Comparison of ENCODE assay signal across 11 cellular contexts in genomic region chr9:15293727-15294405, GRCh38. TPM values are rescaled to one million over a fixed set of nuclear protein-coding genes. Genes with fewer than 3 reads are reported as not detected.
DNase-seq lines count a peak whose midpoint lies in the region; ATAC-seq and TF ChIP-seq lines count a peak whose summit lies in the region.
"Had no signal": no experiment of that assay in that cellular context is flagged by ENCODE, and none has a peak within 500 bp of the region (broad histone marks: within the 10 kb centered on the region; RNA-seq: fewer than 3 reads in every experiment).

No MANE protein-coding gene starts in this region.

- peak; percentile 17 for DNase-seq in AG08395 (ENCODE audit: low spot score)
- no peak for DNase-seq in IMR-90
- no peak for DNase-seq in colonic mucosa
- DNase-seq in naive thymus-derived CD4-positive, alpha-beta T cell = peak in 7 of 9 donors; percentile 51 to 70 (median 60)
- no peak for DNase-seq in NCI-H2081 (lab: John Stamatoyannopoulos, UW)
- no peak for DNase-seq in H4 (ENCODE audit: low spot score)
- DNase-seq: DND-41, small intestine had no signal

- H3K36me3 ChIP-seq in IMR-90 (ENCODE audit: control insufficient read depth, insufficient read depth, low read length) (peaks cover 3% of the 10 kb centered on the region; the same call in 1 of the 2 replicates), colonic mucosa (no peaks in the 10 kb centered on the region)
- H3K36me3 ChIP-seq in naive thymus-derived CD4-positive, alpha-beta T cell (ENCODE audit: control insufficient read depth in 2 of 3, insufficient read depth in 3 of 3, low read length in 3 of 3) = no peaks in the 10 kb centered on the region

- BruUV-seq in IMR-90 (replicated peaks; lab: Mats Ljungman, UMichigan) = no TSS peak

- H3K27ac Mint-ChIP-seq in naive thymus-derived CD4-positive, alpha-beta T cell = peak overlapping the region; percentile 96 to 99 (median 98)

- H3K4me1 ChIP-seq in IMR-90 (ENCODE audit: control insufficient read depth, insufficient read depth, low read length) (peaks cover 25% of the 10 kb centered on the region), colonic mucosa (peaks cover 17% of the 10 kb centered on the region)
- peaks cover 54 to 72% of the 10 kb centered on the region in 2 donors for H3K4me1 ChIP-seq in naive thymus-derived CD4-positive, alpha-beta T cell (ENCODE audit: control insufficient read depth in 2 of 2, insufficient read depth in 2 of 2, low read length in 2 of 2)

- H4K91ac ChIP-seq in IMR-90 (ENCODE audit: insufficient read depth, low read depth, low read length) = 0 out of 2 replicates have a peak overlapping the region, but pooled peaks have one; percentile 1

- no peak overlapping the region for H3K56ac ChIP-seq in IMR-90 (ENCODE audit: extremely low read depth, insufficient read depth, low read length)

- no peak overlapping the region; the same call in 1 of the 2 replicates for H3K14ac ChIP-seq in IMR-90 (replicated peaks; ENCODE audit: low read depth, low read length)

- H2BK120ac ChIP-seq in IMR-90 (ENCODE audit: low read depth, low read length) = no peak overlapping the region

- no peak for ATAC-seq in IMR-90 (ENCODE audit: low read depth)
- peak; percentile 69 for ATAC-seq in naive thymus-derived CD4-positive, alpha-beta T cell
- no peak for ATAC-seq in HG02870 (IDR thresholded peaks at IDR 0.05; ENCODE audit: unreplicated experiment)
- no peak for ATAC-seq in GM21367 (IDR thresholded peaks at IDR 0.05; ENCODE audit: unreplicated experiment)

- 0 out of 2 replicates have a peak overlapping the region, but pooled peaks have one; percentile 57 for H4K5ac ChIP-seq in IMR-90 (ENCODE audit: low read depth, low read length)

- TF ChIP-seq POLR2A in IMR-90 (IDR thresholded peaks at IDR 0.05; ENCODE audit: low read depth, low read length) = no peak

- H3K9me1 ChIP-seq in IMR-90 (ENCODE audit: insufficient read depth, low read length) = peaks cover 17% of the 10 kb centered on the region

- no peak overlapping the region for H2BK20ac ChIP-seq in IMR-90 (ENCODE audit: low read depth, low read length)

- H3K27me3 ChIP-seq in IMR-90 (ENCODE audit: control insufficient read depth, insufficient read depth, low read length) = no peaks in the 10 kb centered on the region
- H3K27me3 ChIP-seq in colonic mucosa = no peaks in the 10 kb centered on the region
- no peaks in the 10 kb centered on the region for H3K27me3 ChIP-seq in naive thymus-derived CD4-positive, alpha-beta T cell (ENCODE audit: control insufficient read depth in 2 of 2, insufficient read depth in 2 of 2, low read length in 2 of 2)
- H3K27me3 ChIP-seq: foreskin keratinocyte had no signal

- H3K79me1 ChIP-seq in IMR-90 (ENCODE audit: low read depth in 1 of 2, low read length in 2 of 2) = peaks cover 44 to 78% of the 10 kb centered on the region in 2 experiments

- H3K9ac ChIP-seq in IMR-90 (ENCODE audit: low read depth, low read length) = no peak overlapping the region
- H3K9ac ChIP-seq in colonic mucosa (ENCODE audit: low read depth in 2 of 2, low read length in 2 of 2) = no peak overlapping the region

- H3K4me3 ChIP-seq in IMR-90 (ENCODE audit: insufficient read depth, low read depth, low read length) = no peak overlapping the region
- H3K4me3 ChIP-seq in colonic mucosa = no peak overlapping the region
- peak overlapping the region; percentile 15 for H3K4me3 ChIP-seq in naive thymus-derived CD4-positive, alpha-beta T cell (ENCODE audit: low read length)

- H3K4me1 Mint-ChIP-seq in naive thymus-derived CD4-positive, alpha-beta T cell = peaks cover 54 to 94% (median 86%) of the 10 kb centered on the region in 7 donors

- H3K27ac ChIP-seq in IMR-90 (ENCODE audit: insufficient read depth, low read length) = no peak overlapping the region
- H3K27ac ChIP-seq in colonic mucosa = peak overlapping the region; percentile 2
- H3K27ac ChIP-seq in naive thymus-derived CD4-positive, alpha-beta T cell (ENCODE audit: low read depth, low read length) = peak overlapping the region; percentile 88
- H3K27ac ChIP-seq: foreskin keratinocyte had no signal

- TF ChIP-seq CTCF in IMR-90 (conservative IDR thresholded peaks at IDR 0.05; ENCODE audit: low read depth, low read length) (no peak), colonic mucosa (IDR thresholded peaks at IDR 0.05) (no peak)

- H2AK9ac ChIP-seq in IMR-90 (replicated peaks; ENCODE audit: low read depth, low read length, poor library complexity) = no peak overlapping the region

- in situ Hi-C loops in IMR-90 (cut with MboI; ENCODE audit: low sequenced_read_pairs) = no loop called here

- H3K23ac ChIP-seq in IMR-90 (ENCODE audit: low read depth, low read length) = peak overlapping the region; percentile 41; the same call in 1 of the 2 replicates

- H4K8ac ChIP-seq in IMR-90 (ENCODE audit: low read depth in 2 of 2, low read length in 2 of 2) = peak overlapping the region in 1 of 2 experiments; percentile 64; a peak in 2 of 4 replicates

- intact Hi-C loops in IMR-90 (cut with micrococcal nuclease) (no loop called here), colonic mucosa (cut with DNase I) (no loop called here)
- intact Hi-C loops in naive thymus-derived CD4-positive, alpha-beta T cell (cut with micrococcal nuclease) = loop anchor here (1.0 to 2.0 kb wide), 2 partner anchors 10 to 17 kb away; no protein-coding TSS in a partner anchor

- H3K4me2 ChIP-seq in IMR-90 (ENCODE audit: low read depth, low read length) = no peak overlapping the region

- H3K4ac ChIP-seq in IMR-90 (ENCODE audit: low read depth, low read length) = 0 out of 2 replicates have a peak overlapping the region, but pooled peaks have one; percentile 8

- peak overlapping the region; percentile 70 to 98 (median 76) for H3K4me3 Mint-ChIP-seq in naive thymus-derived CD4-positive, alpha-beta T cell

- H2AFZ ChIP-seq in IMR-90 (replicated peaks; ENCODE audit: low read length, poor library complexity) = no peak overlapping the region

- H2BK15ac ChIP-seq in IMR-90 (ENCODE audit: low read depth, low read length) = no peak overlapping the region

- H3K27me3 Mint-ChIP-seq in naive thymus-derived CD4-positive, alpha-beta T cell = no peaks in the 10 kb centered on the region

- TF ChIP-seq RAD21 in IMR-90 (IDR thresholded peaks at IDR 0.05; ENCODE audit: low read length) = no peak

- CTCF ChIA-PET in IMR-90 (lab: Yijun Ruan, JAX) = interaction anchor here (1.2 kb wide), 1 partner anchor 125 kb away, joined by 3 read pairs; no protein-coding TSS in a partner anchor
- CTCF ChIA-PET in naive thymus-derived CD4-positive, alpha-beta T cell (lab: Charles Lee) = interaction anchor here (0.5 to 4.4 kb wide), 7 partner anchors 12 to 218 kb away, joined by 3 to 27 read pairs (median 3); partner anchors contain the start of gene TTC39B

- peaks cover 0 to 7% (median 2%) of the 10 kb centered on the region in 11 donors for H3K9me3 Mint-ChIP-seq in naive thymus-derived CD4-positive, alpha-beta T cell

- H4K20me1 ChIP-seq in IMR-90 (ENCODE audit: insufficient read depth, low read length) = no peaks in the 10 kb centered on the region

- H3K9me3 ChIP-seq in IMR-90 (ENCODE audit: control insufficient read depth, insufficient read depth, low read length) (no peaks in the 10 kb centered on the region), colonic mucosa (no peaks in the 10 kb centered on the region)
- no peaks in the 10 kb centered on the region for H3K9me3 ChIP-seq in naive thymus-derived CD4-positive, alpha-beta T cell (ENCODE audit: control insufficient read depth in 2 of 3, low read length in 3 of 3)

- H2AK5ac ChIP-seq in IMR-90 (ENCODE audit: low read depth, low read length) = peak overlapping the region; percentile 2; the same call in 1 of the 2 replicates

- peaks cover 7 to 48% (median 21%) of the 10 kb centered on the region in 5 donors for H3K36me3 Mint-ChIP-seq in naive thymus-derived CD4-positive, alpha-beta T cell

- 63% methylated on average over 1 of the region's 12 CpGs; no CpG with 5 or more reads in 1 of the 2 experiments for WGBS in IMR-90 (ENCODE audit: extremely low coverage in 2 of 2, insufficient read length in 1 of 2), 2 experiments

- H3K18ac ChIP-seq in IMR-90 (ENCODE audit: low read depth, low read length) = no peak overlapping the region

- dilution Hi-C loops in IMR-90 (cut with HindIII; ENCODE audit: low sequenced_read_pairs, unreplicated experiment) = no loop called here

- POLR2A ChIA-PET in IMR-90 (lab: Charles Lee; ENCODE audit: unreplicated experiment) = no interaction called here
- POLR2A ChIA-PET in naive thymus-derived CD4-positive, alpha-beta T cell (lab: Charles Lee) = interaction anchor here (0.5 to 9.8 kb wide), 4 partner anchors 14 to 260 kb away, joined by 3 to 176 read pairs (median 4); partner anchors contain the start of genes PSIP1 and TTC39B

- no peak overlapping the region for H2BK5ac ChIP-seq in IMR-90 (ENCODE audit: low read depth, low read length, poor library complexity, severe bottlenecking)

TF ChIP-seq in IMR-90, 13 proteins besides CTCF, POLR2A, EP300 and RAD21:
- TF ChIP-seq FOS (IDR thresholded peaks at IDR 0.05; ENCODE audit: low read depth, low read length) = no peak
- TF ChIP-seq RFX5 (IDR thresholded peaks at IDR 0.05; ENCODE audit: low read depth, low read length) = no peak
- no peak for TF ChIP-seq RCOR1 (IDR thresholded peaks at IDR 0.05; ENCODE audit: insufficient replicate concordance, low read length)
- no peak for TF ChIP-seq USF2 (IDR thresholded peaks at IDR 0.05; ENCODE audit: low read depth, low read length)
- TF ChIP-seq NFE2L2 (IDR thresholded peaks at IDR 0.05; ENCODE audit: low read depth, low read length) = no peak

RNA-seq across cellular contexts. Expression of gene TTC39B, which starts 13.2 kb away (rescaled TPM):
- 9.7 and 12.2 TPM in 2 replicates for total RNA-seq in IMR-90 (2012; rRNA removed)
- polyA plus RNA-seq in IMR-90 (2012; rRNA removed) = 1.8 and 2.5 TPM in 2 replicates
- 0.30 and 0.68 TPM in 2 replicates for polyA plus RNA-seq in IMR-90 (2012; cell fraction: cytosol; rRNA removed)
- 1.3 and 8.3 TPM in 2 replicates for polyA plus RNA-seq in IMR-90 (2012; cell fraction: nucleus; rRNA removed; ENCODE audit: low replicate concordance)
- 10 to 100 TPM; 27.2 to 32.2 TPM for total RNA-seq in colonic mucosa
- total RNA-seq in naive thymus-derived CD4-positive, alpha-beta T cell = 10 to 100 TPM; 29.1 to 49.3 (median 42.8) TPM
- polyA plus RNA-seq in naive thymus-derived CD4-positive, alpha-beta T cell = 10 to 100 TPM; 10.0 to 14.9 TPM
- 4.5 and 7.7 TPM in 2 replicates for total RNA-seq in H4 (2014; rRNA removed; shearing (Covaris generic))

Comparison
In these comparisons a context has a peak if more than half of its experiments do, and no peak if none do; other contexts are left out.
1. DNase-seq: peak in AG08395 (single experiment) and naive thymus-derived CD4-positive, alpha-beta T cell (7 of 9); none in IMR-90 (single experiment), colonic mucosa (single experiment), NCI-H2081 (0 of 2) and H4 (single experiment).
2. intact Hi-C loops: an anchor here in naive thymus-derived CD4-positive, alpha-beta T cell (1.0 to 2.0 kb wide); none called in IMR-90 and colonic mucosa.